ENCODE assay signal across 34 cellular contexts in genomic region chr7:80286611-80287010, GRCh38.
"Had no signal": no experiment of that assay in that cellular context is flagged by ENCODE, and none has a peak within 500 bp of the region (broad histone marks: within the 10 kb centered on the region; RNA-seq: fewer than 3 reads in every experiment).

No MANE protein-coding gene starts in this region.

- H3K27ac ChIP-seq: adrenal gland, body of pancreas, brain microvascular endothelial cell, breast epithelium, VCaP had no signal

- ATAC-seq: activated CD8-positive, alpha-beta T cell treated with anti-CD3 and anti-CD28 coated beads for 36 hours; activated naive CD4-positive, alpha-beta T cell treated with anti-CD3 and anti-CD28 coated beads, Interleukin-2, amount 50 U/mL, for 72 hours; activated T-cell treated with anti-CD3 and anti-CD28 coated beads, Interleukin-2, amount 50 U/mL, for 4 hours; activated T-cell treated with anti-CD3 and anti-CD28 coated beads, Interleukin-2, amount 50 U/mL, for 72 hours; activated T-helper 17 cell treated with anti-CD3 and anti-CD28 coated beads, Interleukin-2, amount 50 U/mL, for 72 hours; body of pancreas had no signal

- H3K4me1 ChIP-seq: adrenal gland, body of pancreas, breast epithelium had no signal

- H3K4me3 ChIP-seq: adrenal gland, body of pancreas, breast epithelium had no signal

- H3K9me3 ChIP-seq: adrenal gland, body of pancreas had no signal

- DNase-seq: activated B cell treated with CpG ODN at 0.5 μM for 24 hours; activated CD4-positive, alpha-beta memory T cell treated with anti-CD3 and anti-CD28 coated beads for 36 hours; activated CD4-positive, alpha-beta T cell treated with anti-CD3 and anti-CD28 coated beads for 4 hours; activated CD4-positive, alpha-beta T cell treated with anti-CD3 and anti-CD28 coated beads, Interleukin-2, amount 10 ng/mL, durations not matched to agents 24 days and 14 days; activated CD4-positive, alpha-beta T cell treated with anti-CD3 and anti-CD28 coated beads, Interleukin-2, amount 50 U/mL, for 1 hour; activated CD4-positive, alpha-beta T cell treated with anti-CD3 and anti-CD28 coated beads, Interleukin-2, amount 50 U/mL, for 4 hours; activated CD4-positive, CD25-positive, alpha-beta regulatory T cell treated with anti-CD3 and anti-CD28 coated beads, Interleukin-2, amount 50 U/mL, for 72 hours; activated CD8-positive, alpha-beta memory T cell treated with anti-CD3 and anti-CD28 coated beads, Interleukin-2, amount 50 U/mL, for 4 hours; activated CD8-positive, alpha-beta T cell treated with anti-CD3 and anti-CD28 coated beads for 36 hours; activated effector memory CD4-positive, alpha-beta T cell treated with anti-CD3 and anti-CD28 coated beads, Interleukin-2, amount 50 U/mL, for 16 hours; activated gamma-delta T cell treated with Interleukin-2 at 50 U/mL for 16 hours; activated naive CD4-positive, alpha-beta T cell; activated naive CD4-positive, alpha-beta T cell treated with anti-CD3 and anti-CD28 coated beads for 36 hours; activated naive CD4-positive, alpha-beta T cell treated with anti-CD3 and anti-CD28 coated beads, Interleukin-2, amount 50 U/mL, for 16 hours; activated naive CD8-positive, alpha-beta T cell treated with anti-CD3 and anti-CD28 coated beads for 36 hours; activated T-cell treated with anti-CD3 and anti-CD28 coated beads for 4 hours; activated T-cell treated with anti-CD3 and anti-CD28 coated beads, Interleukin-2, amount 50 U/mL, for 1 hour; activated T-cell treated with anti-CD3 and anti-CD28 coated beads, Interleukin-2, amount 50 U/mL, for 4 hours; activated T-cell treated with anti-CD3 and anti-CD28 coated beads, Interleukin-2, amount 50 U/mL, for 72 hours; adrenal gland; amniotic stem cell; aorta; body of pancreas; brain microvascular endothelial cell; central memory CD4-positive, alpha-beta T cell; T-helper 1 cell; T-helper 2 cell; T-helper 9 cell had no signal

- FAIRE-seq: astrocyte, TTC549 had no signal

- H3K36me3 ChIP-seq: adrenal gland, brain microvascular endothelial cell, breast epithelium had no signal

- H3K27me3 ChIP-seq: adrenal gland, body of pancreas, brain microvascular endothelial cell, breast epithelium had no signal
